In the genomic region with DNA sequence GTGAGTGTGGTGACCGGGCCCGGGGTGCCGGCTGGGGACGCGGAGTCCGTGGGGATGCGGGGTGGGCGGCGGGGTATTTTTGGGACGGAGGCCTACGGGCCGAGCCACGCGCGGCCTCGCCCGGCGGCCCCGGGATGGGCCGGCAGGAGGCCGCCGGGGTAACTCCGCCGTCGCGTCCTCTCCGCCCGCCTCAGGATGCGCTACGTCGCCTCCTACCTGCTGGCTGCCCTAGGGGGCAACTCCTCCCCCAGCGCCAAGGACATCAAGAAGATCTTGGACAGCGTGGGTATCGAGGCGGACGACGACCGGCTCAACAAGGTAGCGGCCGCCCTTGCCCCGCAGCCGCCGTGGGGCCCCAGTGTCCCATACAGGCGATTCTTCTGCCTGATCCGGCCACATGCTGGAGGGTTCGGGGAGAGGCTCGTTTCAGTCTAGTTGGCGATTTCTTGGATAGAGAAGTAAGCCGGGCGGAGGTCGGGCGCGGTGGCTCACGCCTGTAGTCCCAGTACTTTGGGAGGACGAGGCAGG, we compare ENCODE assay signal across 8 cellular contexts. TPM values are rescaled to one million over a fixed set of nuclear protein-coding genes. Genes with fewer than 3 reads are reported as not detected.
DNase-seq lines count a peak whose midpoint lies in the region; ATAC-seq and TF ChIP-seq lines count a peak whose summit lies in the region.

No MANE protein-coding gene starts in this region.

- peak overlapping the region; percentile 78 for H4K91ac ChIP-seq in mesenchymal stem cell (ENCODE audit: low read length)

- H3K4me2 ChIP-seq in DOHH2 (ENCODE audit: low read length) (peak overlapping the region; percentile 67), mesenchymal stem cell (ENCODE audit: low read length, poor library complexity, severe bottlenecking) (peak overlapping the region; percentile 67)

- no peaks in the 10 kb centered on the region for H3K27me3 ChIP-seq in DOHH2 (ENCODE audit: control insufficient read depth, low read length)
- no peaks in the 10 kb centered on the region for H3K27me3 ChIP-seq in body of pancreas
- H3K27me3 ChIP-seq in mesenchymal stem cell (ENCODE audit: control insufficient read depth in 1 of 2, insufficient read depth in 1 of 2, low read length in 2 of 2) = no peaks in the 10 kb centered on the region

- H3K79me1 ChIP-seq in mesenchymal stem cell (replicated peaks; ENCODE audit: low read length, poor library complexity, severe bottlenecking) = peaks cover 12% of the 10 kb centered on the region

- H3K4me3 ChIP-seq in DOHH2 (ENCODE audit: low read length) = peak overlapping the region; percentile 91
- H3K4me3 ChIP-seq in body of pancreas = peak overlapping the region; percentile 51 to 78
- peak overlapping the region; percentile 83 to 90 for H3K4me3 ChIP-seq in mesenchymal stem cell (ENCODE audit: insufficient read depth in 1 of 2, low read depth in 1 of 2, low read length in 2 of 2)

- peak overlapping the region in 1 of 2 experiments; percentile 5 for H3K14ac ChIP-seq in mesenchymal stem cell (ENCODE audit: low read length in 2 of 2)

- H3K4me1 ChIP-seq in DOHH2 (ENCODE audit: control insufficient read depth, low read length) (peaks cover 51% of the 10 kb centered on the region), body of pancreas (peaks cover 32% of the 10 kb centered on the region), mesenchymal stem cell (ENCODE audit: control insufficient read depth, insufficient read depth, low read depth, low read length) (peaks cover 25% of the 10 kb centered on the region)

- peak overlapping the region; percentile 12 for H2BK15ac ChIP-seq in mesenchymal stem cell (ENCODE audit: low read depth, poor library complexity, severe bottlenecking)

- peaks cover 47% of the 10 kb centered on the region for H3F3A ChIP-seq in DOHH2 (ENCODE audit: control insufficient read depth, insufficient read depth)

- H2BK120ac ChIP-seq in mesenchymal stem cell (ENCODE audit: low read depth, low read length) = no peak overlapping the region

- H3K23ac ChIP-seq in mesenchymal stem cell (ENCODE audit: low read length in 2 of 2) = peak overlapping the region in 1 of 2 experiments; percentile 86

- no peak overlapping the region for H4K8ac ChIP-seq in mesenchymal stem cell (ENCODE audit: low read length)

- TF ChIP-seq POLR2A in body of pancreas (IDR thresholded peaks at IDR 0.05) = no peak

- H3K79me2 ChIP-seq in DOHH2 (ENCODE audit: control insufficient read depth, low read length) = peaks cover 53% of the 10 kb centered on the region

- TF ChIP-seq CTCF in DOHH2 (IDR thresholded peaks at IDR 0.05; ENCODE audit: low read depth, low read length, poor library complexity, severe bottlenecking) (peak; percentile 12), body of pancreas (IDR thresholded peaks at IDR 0.05) (peak in 1 of 7 experiments; percentile 1)

- H2BK12ac ChIP-seq in mesenchymal stem cell (ENCODE audit: low read length in 2 of 2) = no peak overlapping the region

- H3K27ac ChIP-seq in DOHH2 (ENCODE audit: low read depth, low read length) (peak overlapping the region; percentile 75), body of pancreas (peak overlapping the region; percentile 93 to 100 (median 98)), mesenchymal stem cell (ENCODE audit: low read length, poor library complexity, severe bottlenecking) (no peak overlapping the region)

- peak overlapping the region; percentile 79 to 83 for H3K4ac ChIP-seq in mesenchymal stem cell (ENCODE audit: low read depth in 1 of 2, low read length in 2 of 2)

- peak overlapping the region; percentile 75 to 81 for H3K18ac ChIP-seq in mesenchymal stem cell (ENCODE audit: low read depth in 1 of 2, low read length in 2 of 2)

- no peak overlapping the region for H2AFZ ChIP-seq in mesenchymal stem cell (ENCODE audit: low read depth, low read length)

- 0% methylated on average over 51 of the region's 55 CpGs; no CpG with 5 or more reads in 1 of the 2 donors for WGBS in body of pancreas, 2 donors
- WGBS in mesenchymal stem cell = under 1% methylated on average over 35 of the region's 55 CpGs

- ATAC-seq in HG03159 (IDR thresholded peaks at IDR 0.05; ENCODE audit: unreplicated experiment) (peak; percentile 12), body of pancreas (no peak)

- H3K9me3 ChIP-seq in DOHH2 (ENCODE audit: control insufficient read depth, insufficient read depth, low read length) (no peaks in the 10 kb centered on the region), body of pancreas (no peaks in the 10 kb centered on the region), mesenchymal stem cell (ENCODE audit: control insufficient read depth, low read length) (no peaks in the 10 kb centered on the region)

- no peak for DNase-seq in body of pancreas
- no peak for DNase-seq in mesenchymal stem cell
- no peak for DNase-seq in central memory CD4-positive, alpha-beta T cell
- DNase-seq in stimulated activated CD4-positive, alpha-beta T cell treated with anti-CD3 and anti-CD28 coated beads, Interleukin-2, amount 100 ng/mL, for 24 hours = no peak
- no peak for DNase-seq in posterior cingulate gyrus
- no peak for DNase-seq in kidney glomerular epithelial cell (lab: John Stamatoyannopoulos, UW)

- peaks cover 20% of the 10 kb centered on the region; the same call in 1 of the 2 replicates for H4K20me1 ChIP-seq in DOHH2 (ENCODE audit: control insufficient read depth, insufficient read depth, low read depth, low read length)

- H3K9ac ChIP-seq in mesenchymal stem cell (ENCODE audit: low read length) = peak overlapping the region; percentile 90

- no peaks in the 10 kb centered on the region for H3K9me2 ChIP-seq in DOHH2 (replicated peaks; ENCODE audit: control insufficient read depth, low read length)

- no peak overlapping the region for H2BK5ac ChIP-seq in mesenchymal stem cell (ENCODE audit: low read depth, low read length, poor library complexity, severe bottlenecking)

- peak overlapping the region; percentile 57 for H2AK5ac ChIP-seq in mesenchymal stem cell (ENCODE audit: low read length, severe bottlenecking)

- intact Hi-C loops in body of pancreas (cut with DNase I) = no loop called here
- intact Hi-C loops in posterior cingulate gyrus (cut with DNase I) = no loop called here

- H3K36me3 ChIP-seq in DOHH2 (ENCODE audit: control insufficient read depth, low read length) (peaks cover 60% of the 10 kb centered on the region), body of pancreas (replicated peaks in 1 of 2; ENCODE audit: insufficient read depth in 1 of 2, low read depth in 2 of 2) (peaks cover 0 to 12% of the 10 kb centered on the region in 2 donors), mesenchymal stem cell (ENCODE audit: control insufficient read depth in 1 of 2, insufficient read depth in 2 of 2, low read depth in 1 of 2, low read length in 2 of 2) (peaks cover 30 to 35% of the 10 kb centered on the region in 2 experiments)

RNA-seq across cellular contexts. Expression of a gene that starts 0.3 kb away (rescaled TPM):
- 100 to 1,000 TPM; 395 to 402 TPM for total RNA-seq in body of pancreas
- 3,881 TPM for polyA plus RNA-seq in mesenchymal stem cell (2013, experiment 1 of 2)
- 4,036 TPM for polyA plus RNA-seq in mesenchymal stem cell (2013, experiment 2 of 2)

RNA-seq across cellular contexts. Expression of a gene that starts 5.1 kb away (rescaled TPM):
- 10 to 100 TPM; 11.9 to 98.6 TPM for total RNA-seq in body of pancreas
- polyA plus RNA-seq in mesenchymal stem cell (2013, experiment 1 of 2) = 8.3 TPM
- polyA plus RNA-seq in mesenchymal stem cell (2013, experiment 2 of 2) = 9.2 TPM

RNA-seq across cellular contexts. Expression of a gene that starts 8.6 kb away (rescaled TPM):
- total RNA-seq in body of pancreas = 100 to 1,000 TPM in 1 of 2 donors, 10 to 100 TPM in 1; 72.1 to 351 TPM
- polyA plus RNA-seq in mesenchymal stem cell (2013, experiment 1 of 2) = 30.6 TPM
- 30.0 TPM for polyA plus RNA-seq in mesenchymal stem cell (2013, experiment 2 of 2)

RNA-seq across cellular contexts. Expression of a gene that starts 12.0 kb away (rescaled TPM):
- 10 to 100 TPM; 55.8 to 69.5 TPM for total RNA-seq in body of pancreas
- polyA plus RNA-seq in mesenchymal stem cell (2013, experiment 1 of 2) = 11.7 TPM
- polyA plus RNA-seq in mesenchymal stem cell (2013, experiment 2 of 2) = 10.9 TPM

RNA-seq across cellular contexts. Expression of a gene that starts 17.6 kb away (rescaled TPM):
- total RNA-seq in body of pancreas = 100 to 1,000 TPM; 134 to 368 TPM
- polyA plus RNA-seq in mesenchymal stem cell (2013, experiment 1 of 2) = 0.58 TPM
- 0.34 TPM for polyA plus RNA-seq in mesenchymal stem cell (2013, experiment 2 of 2)
